In genomic region chr2:23456881-23457760, GRCh38 we compare ENCODE assay signal across 27 cellular contexts.
DNase-seq lines count a peak whose midpoint lies in the region; ATAC-seq, FAIRE-seq and TF ChIP-seq lines count a peak whose summit lies in the region.
"Had no signal": no experiment of that assay in that cellular context is flagged by ENCODE, and none has a peak within 500 bp of the region (broad histone marks: within the 10 kb centered on the region; RNA-seq: fewer than 3 reads in every experiment).

No MANE protein-coding gene starts in this region.

- FAIRE-seq in GM12891 (lab: Jason Lieb, UNC) = no peak
- FAIRE-seq: frontal cortex had no signal

- TF ChIP-seq POLR2A in GM12891 (IDR thresholded peaks at IDR 0.05; ENCODE audit: low read depth, low read length) = no peak

- H3K27me3 ChIP-seq in SK-N-SH (ENCODE audit: insufficient read depth) (no peaks in the 10 kb centered on the region), adipocyte (replicated peaks; ENCODE audit: control insufficient read depth, insufficient read depth, low read length) (no peaks in the 10 kb centered on the region)
- H3K27me3 ChIP-seq: BE2C, SJCRH30, stomach had no signal

- 90% methylated on average over 19 of the region's 20 CpGs for WGBS in SK-N-SH (ENCODE audit: low lambda C conversion rate)

- H3F3A ChIP-seq in SK-N-SH (replicated peaks; ENCODE audit: insufficient read depth) = no peaks in the 10 kb centered on the region

- H3K27ac ChIP-seq in SK-N-SH (ENCODE audit: low read depth in 2 of 2, low read length in 1 of 2) = no peak overlapping the region
- H3K27ac ChIP-seq: 22Rv1, KMS-11, SJCRH30, stomach had no signal

- ATAC-seq in SK-N-SH treated with all-trans-retinoic acid at 6 μM for 48 hours (0 out of 3 replicates have a peak, but pooled peaks have one; percentile 11), GM21390 (IDR thresholded peaks at IDR 0.05; ENCODE audit: unreplicated experiment) (no peak)
- ATAC-seq: HCT116 had no signal

- no peaks in the 10 kb centered on the region for H3K9me2 ChIP-seq in SK-N-SH

- H3K9ac ChIP-seq in SK-N-SH = no peak overlapping the region
- H3K9ac ChIP-seq in adipocyte (ENCODE audit: low read length) = no peak overlapping the region
- H3K9ac ChIP-seq: KMS-11 had no signal

- CTCF ChIA-PET in SK-N-SH (lab: Yijun Ruan, JAX) = interaction anchor here (3.9 kb wide), 1 partner anchor 53 kb away, joined by 20 read pairs; no protein-coding TSS in a partner anchor

- H3K9me3 ChIP-seq in SK-N-SH (no peaks in the 10 kb centered on the region), adipocyte (ENCODE audit: control insufficient read depth, low read length) (no peaks in the 10 kb centered on the region)
- H3K9me3 ChIP-seq: BE2C, SJCRH30, stomach had no signal

- no peak for TF ChIP-seq RAD21 in SK-N-SH (IDR thresholded peaks at IDR 0.05; ENCODE audit: low read length)

- POLR2A ChIA-PET in SK-N-SH (lab: Yijun Ruan, JAX) = no interaction called here

- H3K36me3 ChIP-seq in SK-N-SH (replicated peaks in 1 of 2; ENCODE audit: control insufficient read depth in 1 of 2, insufficient read depth in 2 of 2, low read length in 1 of 2) (no peaks in the 10 kb centered on the region), adipocyte (ENCODE audit: control insufficient read depth, insufficient read depth, low read length, severe bottlenecking) (no peaks in the 10 kb centered on the region)
- H3K36me3 ChIP-seq: SJCRH30, stomach had no signal

- no peak for TF ChIP-seq CTCF in SK-N-SH (IDR thresholded peaks at IDR 0.05)

- no peak overlapping the region for H2AFZ ChIP-seq in SK-N-SH (ENCODE audit: low read depth)

- DNase-seq in SK-N-SH (no peak), adipocyte (ENCODE audit: low read depth) (peak; percentile 19), kidney tubule cell (ENCODE audit: low spot score) (peak; percentile 19), ureter (ENCODE audit: low spot score) (peak; percentile 26), mucosa of gallbladder (ENCODE audit: low spot score) (no peak), GM12891 (ENCODE audit: insufficient read length, low spot score) (no peak)
- DNase-seq: activated CD4-positive, alpha-beta T cell treated with anti-CD3 and anti-CD28 coated beads for 48 hours; activated naive CD4-positive, alpha-beta T cell treated with anti-CD3 and anti-CD28 coated beads for 36 hours; amygdala; BE2C; COR-L47; DMS79; hypothalamus; islet precursor cell; MV-4-11; NCI-H187; NCI-H82; nucleus accumbens; SJCRH30; stomach had no signal

- no peaks in the 10 kb centered on the region for H4K20me1 ChIP-seq in SK-N-SH (ENCODE audit: insufficient read depth)

- H3K4me2 ChIP-seq in SK-N-SH = no peak overlapping the region
- H3K4me2 ChIP-seq: KMS-11 had no signal

- H3K4me1 ChIP-seq in SK-N-SH (ENCODE audit: control insufficient read depth in 1 of 2, insufficient read depth in 2 of 2, low read depth in 1 of 2, low read length in 1 of 2) (peaks cover 11 to 51% of the 10 kb centered on the region in 2 experiments; a peak in 3 of 4 replicates), adipocyte (ENCODE audit: control insufficient read depth, insufficient read depth, low read length) (peaks cover 22% of the 10 kb centered on the region)

- no peak overlapping the region for H3K4me3 ChIP-seq in SK-N-SH (ENCODE audit: low read depth in 2 of 2, low read length in 1 of 2)
- no peak overlapping the region for H3K4me3 ChIP-seq in adipocyte (ENCODE audit: low read length)
- H3K4me3 ChIP-seq: lung, SJCRH30, stomach had no signal

- no peaks in the 10 kb centered on the region for H3K79me2 ChIP-seq in SK-N-SH (ENCODE audit: insufficient read depth)

- no peak for TF ChIP-seq EP300 in SK-N-SH (IDR thresholded peaks at IDR 0.05; ENCODE audit: borderline replicate concordance in 1 of 2, low read depth in 1 of 2, low read length in 1 of 2)

TF ChIP-seq in SK-N-SH treated with all-trans-retinoic acid at 6 μM for 48 hours, 23 proteins besides CTCF, POLR2A, EP300 and RAD21:
- no peak for TF ChIP-seq BACH2 (CRISPR knock-in tag; IDR thresholded peaks at IDR 0.05; ENCODE audit: borderline replicate concordance)
- no peak for TF ChIP-seq OSR1 (CRISPR knock-in tag; IDR thresholded peaks at IDR 0.05)
- no peak for TF ChIP-seq ZC3H10 (CRISPR knock-in tag; IDR thresholded peaks at IDR 0.05)
- no peak for TF ChIP-seq CREB5 (CRISPR knock-in tag; IDR thresholded peaks at IDR 0.05; ENCODE audit: low read depth)
- TF ChIP-seq ARNTL (CRISPR knock-in tag; IDR thresholded peaks at IDR 0.05; ENCODE audit: borderline replicate concordance, low read depth) = no peak
- no peak for TF ChIP-seq ZNF8 (CRISPR knock-in tag; IDR thresholded peaks at IDR 0.05)
- no peak for TF ChIP-seq ZFP30 (CRISPR knock-in tag; IDR thresholded peaks at IDR 0.05)

TF ChIP-seq in SK-N-SH, 30 proteins besides CTCF, POLR2A, EP300 and RAD21 (continues in another document):
- TF ChIP-seq CHD2 (IDR thresholded peaks at IDR 0.05; ENCODE audit: low read length, partially characterized antibody) (no peak), USF2 (IDR thresholded peaks at IDR 0.05; ENCODE audit: borderline replicate concordance, low read depth, low read length) (no peak), ELF1 (IDR thresholded peaks at IDR 0.05) (no peak), PBX3 (IDR thresholded peaks at IDR 0.05) (no peak)

TF ChIP-seq in GM12891, 5 proteins besides CTCF, POLR2A, EP300 and RAD21:
- TF ChIP-seq PAX5 (IDR thresholded peaks at IDR 0.05; ENCODE audit: insufficient read depth, low read length, severe bottlenecking) (no peak), TAF1 (IDR thresholded peaks at IDR 0.05; ENCODE audit: low read depth, low read length) (no peak), POU2F2 (IDR thresholded peaks at IDR 0.05; ENCODE audit: low read depth, low read length) (no peak), POLR2AphosphoS5 (IDR thresholded peaks at IDR 0.05; ENCODE audit: low read depth, low read length) (no peak), SPI1 (IDR thresholded peaks at IDR 0.05; ENCODE audit: low read depth, low read length) (no peak)

Comparison
In these comparisons a context has a peak if more than half of its experiments do, and no peak if none do; other contexts are left out.
1. DNase-seq: peak in adipocyte (single experiment), kidney tubule cell (single experiment) and ureter (single experiment); none in SK-N-SH (single experiment), mucosa of gallbladder (single experiment) and GM12891 (single experiment).